Comparison of ENCODE assay signal across 13 cellular contexts in the genomic region with DNA sequence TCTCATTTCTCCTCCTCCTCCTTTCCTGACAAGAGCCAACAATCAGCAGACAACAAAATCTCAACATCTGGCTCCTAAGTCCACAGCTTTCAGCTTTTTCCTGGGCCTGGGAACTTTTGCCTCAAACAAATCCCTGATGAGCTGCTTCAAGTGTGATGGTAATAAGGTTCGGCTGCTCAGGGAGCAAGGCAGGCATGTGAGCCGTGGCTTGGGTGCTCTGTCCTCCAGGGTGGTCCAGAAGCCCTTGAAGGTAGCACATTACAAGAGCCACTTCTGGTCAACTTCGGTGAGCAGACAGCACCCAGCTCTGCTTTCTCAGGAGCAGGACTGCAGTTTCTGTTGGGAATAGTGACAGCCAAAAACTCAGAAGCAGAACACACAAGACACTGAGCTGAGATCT. TPM values are rescaled to one million over a fixed set of nuclear protein-coding genes. Genes with fewer than 3 reads are reported as not detected.
DNase-seq lines count a peak whose midpoint lies in the region; ATAC-seq and TF ChIP-seq lines count a peak whose summit lies in the region.
"Had no signal": no experiment of that assay in that cellular context is flagged by ENCODE, and none has a peak within 500 bp of the region (broad histone marks: within the 10 kb centered on the region; RNA-seq: fewer than 3 reads in every experiment).

No MANE protein-coding gene starts in this region.

- DNase-seq in right atrium auricular region (ENCODE audit: low spot score) (no peak), Right ventricle myocardium superior (no peak), natural killer cell (peak; percentile 10), NCI-H748 treated with DMSO at 0.1 percent for 48 hours (lab: John Stamatoyannopoulos, UW) (no peak), AML-193 (lab: John Stamatoyannopoulos, UW) (no peak)
- no peak for DNase-seq in central memory CD8-positive, alpha-beta T cell (ENCODE audit: low spot score in 2 of 2)
- DNase-seq: head of caudate nucleus, NCI-H345, retina had no signal

- no peaks in the 10 kb centered on the region for H3K27me3 ChIP-seq in right atrium auricular region
- H3K27me3 ChIP-seq: BLaER1 had no signal

- no peaks in the 10 kb centered on the region for H3K9me3 Mint-ChIP-seq in central memory CD8-positive, alpha-beta T cell
- H3K9me3 Mint-ChIP-seq in natural killer cell: no peaks in the 10 kb centered on the region

- peaks cover 84% of the 10 kb centered on the region for H3K4me1 Mint-ChIP-seq in central memory CD8-positive, alpha-beta T cell
- H3K4me1 Mint-ChIP-seq in natural killer cell: peaks cover 82 to 91% of the 10 kb centered on the region in 2 donors

- H3K36me3 ChIP-seq in right atrium auricular region: no peaks in the 10 kb centered on the region

- H3K4me1 ChIP-seq in right atrium auricular region: peaks cover 0 to 80% of the 10 kb centered on the region in 2 donors

- H3K4me3 Mint-ChIP-seq in central memory CD8-positive, alpha-beta T cell: no peak overlapping the region
- H3K4me3 Mint-ChIP-seq in natural killer cell: no peak overlapping the region

- peak overlapping the region; percentile 88 for H3K27ac Mint-ChIP-seq in central memory CD8-positive, alpha-beta T cell (ENCODE audit: low read depth)
- peak overlapping the region; percentile 97 to 99 for H3K27ac Mint-ChIP-seq in natural killer cell

- ATAC-seq in Right ventricle myocardium superior (ENCODE audit: poor library complexity): no peak
- ATAC-seq in central memory CD8-positive, alpha-beta T cell (replicated peaks; ENCODE audit: extremely low read depth, poor library complexity, severe bottlenecking): no peak
- ATAC-seq in natural killer cell: no peak
- ATAC-seq in esophagus mucosa: no peak
- ATAC-seq in GM21529 (IDR thresholded peaks at IDR 0.05; ENCODE audit: unreplicated experiment): no peak

- no peak overlapping the region for H3K4me3 ChIP-seq in right atrium auricular region
- H3K4me3 ChIP-seq: BLaER1 had no signal

- peaks cover 37% of the 10 kb centered on the region for H3K36me3 Mint-ChIP-seq in central memory CD8-positive, alpha-beta T cell (ENCODE audit: insufficient read depth)
- no peaks in the 10 kb centered on the region for H3K36me3 Mint-ChIP-seq in natural killer cell

- intact Hi-C loops in Right ventricle myocardium superior (cut with DNase I) (no loop called here), natural killer cell (cut with micrococcal nuclease) (no loop called here)

- TF ChIP-seq CTCF in right atrium auricular region (IDR thresholded peaks at IDR 0.05) (no peak), natural killer cell (IDR thresholded peaks at IDR 0.05) (no peak)

- H3K9me3 ChIP-seq in right atrium auricular region: no peaks in the 10 kb centered on the region
- H3K9me3 ChIP-seq: BLaER1 had no signal

- H3K27ac ChIP-seq in right atrium auricular region: peak overlapping the region; percentile 41 to 68
- H3K27ac ChIP-seq: BLaER1, HL-60 had no signal

- no peaks in the 10 kb centered on the region for H3K27me3 Mint-ChIP-seq in central memory CD8-positive, alpha-beta T cell
- H3K27me3 Mint-ChIP-seq in natural killer cell (ENCODE audit: low read depth in 2 of 2): no peaks in the 10 kb centered on the region

RNA-seq across cellular contexts. Expression of a gene that starts 46.2 kb away (rescaled TPM):
- total RNA-seq in right atrium auricular region (10 to 100 TPM; 10.8 to 11.0 TPM), Right ventricle myocardium superior (21.2 TPM), natural killer cell (100 to 1,000 TPM in 1 of 3 donors, 10 to 100 TPM in 2; 92.2 to 133 (median 99.0) TPM), esophagus mucosa (10.9 TPM)
